In genomic region chr7:51012569-51013217, GRCh38 we compare ENCODE assay signal across 28 cellular contexts.
"Had no signal": no experiment of that assay in that cellular context is flagged by ENCODE, and none has a peak within 500 bp of the region (broad histone marks: within the 10 kb centered on the region; RNA-seq: fewer than 3 reads in every experiment).

No MANE protein-coding gene starts in this region.

- DNase-seq: activated CD4-positive, alpha-beta T cell treated with anti-CD3 and anti-CD28 coated beads for 36 hours; activated CD4-positive, CD25-positive, alpha-beta regulatory T cell; activated CD8-positive, alpha-beta memory T cell treated with anti-CD3 and anti-CD28 coated beads, Interleukin-2, amount 50 U/mL, for 4 hours; activated gamma-delta T cell; activated naive CD4-positive, alpha-beta T cell treated with anti-CD3 and anti-CD28 coated beads, Interleukin-2, amount 10 ng/mL, durations not matched to agents 7 days and 5 days; activated T-cell treated with anti-CD3 and anti-CD28 coated beads, Interleukin-2, amount 50 U/mL, for 24 hours; amniotic stem cell; brain microvascular endothelial cell; caudate nucleus; effector CD4-positive, alpha-beta T cell; esophagus squamous epithelium; foreskin melanocyte; lower lobe of right lung; mucosa of descending colon; pancreas; retina; stimulated activated CD4-positive, alpha-beta T cell treated with anti-CD3 and anti-CD28 coated beads, Interleukin-1b, Interleukin-23, amount 100 ng/mL, for 48 hours; stimulated activated CD4-positive, alpha-beta T cell treated with anti-CD3 and anti-CD28 coated beads, Interleukin-4, amount 100 ng/mL, for 4 hours; stimulated activated CD8-positive, alpha-beta memory T cell treated with anti-CD3 and anti-CD28 coated beads, Interleukin-4, amount 100 ng/mL, for 48 hours; stimulated activated naive CD8-positive, alpha-beta T cell treated with anti-CD3 and anti-CD28 coated beads, Interleukin-15, amount 100 ng/mL, for 72 hours; T-helper 1 cell had no signal

- H3K9me3 ChIP-seq: esophagus squamous epithelium, lower lobe of right lung, mucosa of descending colon, neutrophil, pancreas, prostate gland, upper lobe of left lung had no signal

- FAIRE-seq: astrocyte, keratinocyte, pancreas had no signal

- H3K4me3 ChIP-seq: esophagus squamous epithelium, lower lobe of right lung, mucosa of descending colon, pancreas, prostate gland, smooth muscle cell, upper lobe of left lung had no signal

- H3K36me3 ChIP-seq: brain microvascular endothelial cell, esophagus squamous epithelium, lower lobe of right lung, neutrophil, pancreas, prostate gland, upper lobe of left lung had no signal

- ATAC-seq: activated CD4-positive, alpha-beta T cell treated with anti-CD3 and anti-CD28 coated beads for 36 hours; lower lobe of right lung; mucosa of descending colon; pancreas; stimulated activated memory B cell treated with anti-CD40 and anti-IgM and Interleukin-4, amounts not matched to agents 10 μg/mL and 1 μg/mL and 100 μg/mL, for 72 hours; stimulated activated naive CD8-positive, alpha-beta T cell treated with anti-CD3 and anti-CD28 coated beads, Interleukin-15, amount 100 ng/mL, for 72 hours had no signal

- H3K27me3 ChIP-seq: brain microvascular endothelial cell, esophagus squamous epithelium, neutrophil, pancreas, upper lobe of left lung had no signal

- H3K4me1 ChIP-seq: esophagus squamous epithelium, lower lobe of right lung, pancreas, prostate gland had no signal

- H3K27ac ChIP-seq: brain microvascular endothelial cell, esophagus squamous epithelium, lower lobe of right lung, neutrophil, pancreas, prostate gland, upper lobe of left lung had no signal
